16 cellular contexts compared by ENCODE assay signal in genomic region chr3:193978446-193978845, GRCh38.
DNase-seq lines count a peak whose midpoint lies in the region; ATAC-seq, FAIRE-seq and TF ChIP-seq lines count a peak whose summit lies in the region.
"Had no signal": no experiment of that assay in that cellular context is flagged by ENCODE, and none has a peak within 500 bp of the region (broad histone marks: within the 10 kb centered on the region; RNA-seq: fewer than 3 reads in every experiment).

No MANE protein-coding gene starts in this region.

- H3K4me3 ChIP-seq in breast epithelium (no peak overlapping the region), left lung (no peak overlapping the region), kidney (ENCODE audit: low read length in 2 of 2) (no peak overlapping the region), coronary artery (no peak overlapping the region)
- H3K4me3 ChIP-seq: SK-N-MC had no signal

- TF ChIP-seq POLR2A in breast epithelium (IDR thresholded peaks at IDR 0.05): no peak

- H3K4me1 ChIP-seq in breast epithelium (peaks cover 0 to 7% of the 10 kb centered on the region in 2 donors), left lung (peaks cover 11 to 26% of the 10 kb centered on the region in 2 donors), kidney (ENCODE audit: control insufficient read depth in 1 of 2, insufficient read depth in 1 of 2, low read depth in 1 of 2, low read length in 2 of 2) (peaks cover 0 to 3% of the 10 kb centered on the region in 2 donors)

- BruUV-seq in MCF 10A (replicated peaks; lab: Mats Ljungman, UMichigan): no TSS peak

- H3K36me3 ChIP-seq in breast epithelium (no peaks in the 10 kb centered on the region), left lung (no peaks in the 10 kb centered on the region), kidney (ENCODE audit: control insufficient read depth in 1 of 2, insufficient read depth in 2 of 2, low read length in 2 of 2) (no peaks in the 10 kb centered on the region)

- CTCF ChIA-PET in MCF 10A (lab: Yijun Ruan, JAX): interaction anchor here (0.7 to 0.8 kb wide), 2 partner anchors 163 to 197 kb away, joined by 3 read pairs; no protein-coding TSS in a partner anchor

- POLR2A ChIA-PET in MCF 10A (lab: Yijun Ruan, JAX): interaction anchor here (0.6 to 1.1 kb wide), 3 partner anchors 9 to 148 kb away, joined by 3 to 4 read pairs (median 3); no protein-coding TSS in a partner anchor

- peak; percentile 33 for ATAC-seq in left lung
- no peak for ATAC-seq in HG02759 (IDR thresholded peaks at IDR 0.05; ENCODE audit: unreplicated experiment)
- ATAC-seq: Right ventricle myocardium inferior had no signal

- H3K4me3 Mint-ChIP-seq in MCF 10A (ENCODE audit: unreplicated experiment): no peak overlapping the region
- H3K4me3 Mint-ChIP-seq: H9 had no signal

- no peaks in the 10 kb centered on the region for H3K9me3 Mint-ChIP-seq in MCF 10A (ENCODE audit: unreplicated experiment)

- H3K4me1 Mint-ChIP-seq in MCF 10A (ENCODE audit: insufficient read depth, unreplicated experiment): peaks cover 26% of the 10 kb centered on the region

- intact Hi-C loops in MCF 10A (cut with micrococcal nuclease) (no loop called here), breast epithelium (cut with DNase I; ENCODE audit: low total_unique reads) (no loop called here), left lung (cut with DNase I) (loop anchor here in 1 of 2 donors (10.0 kb wide), 1 partner anchor 184 kb away; no protein-coding TSS in a partner anchor), kidney (cut with DNase I) (no loop called here)

- peaks cover 7% of the 10 kb centered on the region for H3K27me3 Mint-ChIP-seq in MCF 10A (ENCODE audit: insufficient read depth, unreplicated experiment)

- peak; percentile 35 for DNase-seq in MCF 10A (ENCODE audit: unreplicated experiment)
- no peak for DNase-seq in breast epithelium (ENCODE audit: low spot score in 2 of 2)
- DNase-seq in epithelial cell of prostate (ENCODE audit: low read depth, low spot score): no peak
- no peak for DNase-seq in left lung
- DNase-seq in kidney: no peak
- DNase-seq in effector CD8-positive, alpha-beta T cell (lab: John Stamatoyannopoulos, UW): no peak
- DNase-seq in coronary artery (ENCODE audit: low spot score): no peak
- DNase-seq: C1 segment of cervical spinal cord, H9, NCI-H1048, NCI-H1694, NCI-H345 had no signal

- TF ChIP-seq CTCF in MCF 10A (IDR thresholded peaks at IDR 0.05; ENCODE audit: unreplicated experiment) (no peak), breast epithelium (IDR thresholded peaks at IDR 0.05) (no peak), left lung (IDR thresholded peaks at IDR 0.05) (no peak), kidney (IDR thresholded peaks at IDR 0.05; ENCODE audit: borderline replicate concordance, extremely low read depth, insufficient read depth) (no peak), coronary artery (IDR thresholded peaks at IDR 0.05) (no peak)

- FAIRE-seq in kidney (lab: Jason Lieb, UNC): no peak

- H3K27ac Mint-ChIP-seq in MCF 10A (ENCODE audit: low read depth, unreplicated experiment): no peak overlapping the region
- H3K27ac Mint-ChIP-seq: H9 had no signal

- no peaks in the 10 kb centered on the region for H3K27me3 ChIP-seq in breast epithelium
- H3K27me3 ChIP-seq in left lung: peaks cover 0 to 6% of the 10 kb centered on the region in 2 donors

- no peaks in the 10 kb centered on the region for H3K36me3 Mint-ChIP-seq in MCF 10A (ENCODE audit: insufficient read depth, unreplicated experiment)

- H3K9me3 ChIP-seq in breast epithelium (no peaks in the 10 kb centered on the region), left lung (no peaks in the 10 kb centered on the region), kidney (ENCODE audit: control insufficient read depth in 1 of 2, low read length in 2 of 2) (no peaks in the 10 kb centered on the region)

- H3K27ac ChIP-seq in breast epithelium (no peak overlapping the region), epithelial cell of prostate (peak overlapping the region; percentile 44), left lung (no peak overlapping the region), kidney (ENCODE audit: low read depth in 2 of 2, low read length in 2 of 2) (no peak overlapping the region), coronary artery (no peak overlapping the region)
- H3K27ac ChIP-seq: 22Rv1, SK-N-MC had no signal

- no peak overlapping the region for H3K9ac ChIP-seq in kidney (ENCODE audit: low read length in 2 of 2)
